19 cellular contexts compared by ENCODE assay signal in genomic region chr18:49848115-49848514, GRCh38. TPM values are rescaled to one million over a fixed set of nuclear protein-coding genes. Genes with fewer than 3 reads are reported as not detected.
A peak's percentile ranks its signal among the peaks of the same experiment; 100 is the strongest.
DNase-seq lines count a peak whose midpoint lies in the region; ATAC-seq and TF ChIP-seq lines count a peak whose summit lies in the region.
"Had no signal": no experiment of that assay in that cellular context is flagged by ENCODE, and none has a peak within 500 bp of the region (broad histone marks: within the 10 kb centered on the region; RNA-seq: fewer than 3 reads in every experiment).

No MANE protein-coding gene starts in this region.

- no peaks in the 10 kb centered on the region for H3K79me2 ChIP-seq in PC-9 (ENCODE audit: low read depth)

- no peak overlapping the region for H3K4me3 Mint-ChIP-seq in natural killer cell treated with Interleukin-12 subunit alpha and Interleukin-12 subunit beta and Interleukin-15 and Interleukin-18, amount 100 ng/mL, for 72 hours
- H3K4me3 Mint-ChIP-seq in natural killer cell, result no peak overlapping the region
- H3K4me3 Mint-ChIP-seq: CD8-positive, alpha-beta T cell had no signal

- no peak for ATAC-seq in natural killer cell treated with Interleukin-12 subunit alpha and Interleukin-12 subunit beta and Interleukin-15 and Interleukin-18, amount 100 ng/mL, for 72 hours
- no peak for ATAC-seq in natural killer cell
- ATAC-seq in lung (ENCODE audit: insufficient read depth, low FRiP score), result no peak
- ATAC-seq in HG02852 (IDR thresholded peaks at IDR 0.05; ENCODE audit: unreplicated experiment), result no peak
- ATAC-seq in GM19467 (IDR thresholded peaks at IDR 0.05; ENCODE audit: unreplicated experiment), result no peak
- ATAC-seq: CD8-positive, alpha-beta T cell had no signal

- DNase-seq in natural killer cell treated with Interleukin-12 subunit alpha and Interleukin-12 subunit beta and Interleukin-15 and Interleukin-18, amount 100 ng/mL, for 72 hours (ENCODE audit: low spot score), result no peak
- DNase-seq in natural killer cell (no peak), PC-9 (no peak), lung (ENCODE audit: low spot score) (peak; percentile 16), globus pallidus (ENCODE audit: low spot score) (no peak), T-helper 1 cell (no peak)
- DNase-seq: CD8-positive, alpha-beta T cell; DND-41; KG1; MV-4-11; NCI-H1694 treated with DMSO at 0.1 percent for 48 hours; NCI-H2227 treated with DMSO at 0.1 percent for 48 hours; NCI-H510A treated with DMSO at 0.1 percent for 48 hours; NCI-H774; RPMI8226; SIG-M5 had no signal

- WGBS in lung, 2 donors, result 86 to 90% methylated on average over 4 of the region's 4 CpGs

- H4K20me1 ChIP-seq in PC-9 (ENCODE audit: insufficient read depth), result no peaks in the 10 kb centered on the region

- peak overlapping the region; percentile 31 to 37 for H3K27ac Mint-ChIP-seq in natural killer cell treated with Interleukin-12 subunit alpha and Interleukin-12 subunit beta and Interleukin-15 and Interleukin-18, amount 100 ng/mL, for 72 hours
- peak overlapping the region in 1 of 2 donors; percentile 7 for H3K27ac Mint-ChIP-seq in natural killer cell
- H3K27ac Mint-ChIP-seq: CD8-positive, alpha-beta T cell had no signal

- BruUV-seq in PC-9 (replicated peaks; lab: Mats Ljungman, UMichigan), result no TSS peak

- no peaks in the 10 kb centered on the region for H3K9me3 Mint-ChIP-seq in natural killer cell treated with Interleukin-12 subunit alpha and Interleukin-12 subunit beta and Interleukin-15 and Interleukin-18, amount 100 ng/mL, for 72 hours
- no peaks in the 10 kb centered on the region for H3K9me3 Mint-ChIP-seq in natural killer cell
- H3K9me3 Mint-ChIP-seq: CD8-positive, alpha-beta T cell had no signal

- H3K27me3 ChIP-seq in PC-9 (ENCODE audit: insufficient read depth, low read depth), result no peaks in the 10 kb centered on the region
- no peaks in the 10 kb centered on the region for H3K27me3 ChIP-seq in lung (ENCODE audit: control insufficient read depth, insufficient read depth)

- H3K4me1 Mint-ChIP-seq in natural killer cell treated with Interleukin-12 subunit alpha and Interleukin-12 subunit beta and Interleukin-15 and Interleukin-18, amount 100 ng/mL, for 72 hours (ENCODE audit: low read depth in 2 of 2), result peaks cover 8 to 40% of the 10 kb centered on the region in 2 donors
- H3K4me1 Mint-ChIP-seq in natural killer cell, result peaks cover 31 to 39% of the 10 kb centered on the region in 2 donors

- TF ChIP-seq CTCF in natural killer cell (IDR thresholded peaks at IDR 0.05) (no peak), PC-9 (conservative IDR thresholded peaks at IDR 0.05) (no peak), lung (IDR thresholded peaks at IDR 0.05; ENCODE audit: control extremely low read depth, extremely low read depth) (no peak)

- H3K36me3 ChIP-seq in PC-9 (ENCODE audit: low read depth), result no peaks in the 10 kb centered on the region
- H3K36me3 ChIP-seq in lung (ENCODE audit: control insufficient read depth in 2 of 2, insufficient read depth in 2 of 2, low read length in 2 of 2), result peaks cover 0 to 2% of the 10 kb centered on the region in 2 donors
- H3K36me3 ChIP-seq: HAP-1 had no signal

- H3K27ac ChIP-seq in PC-9, result peak overlapping the region; percentile 90
- H3K27ac ChIP-seq in lung (ENCODE audit: low read depth in 1 of 2, low read length in 1 of 2), result no peak overlapping the region

- no peak overlapping the region for H3K4me3 ChIP-seq in PC-9
- H3K4me3 ChIP-seq in lung, result no peak overlapping the region
- H3K4me3 ChIP-seq: HAP-1 had no signal

- H3K9me3 ChIP-seq in PC-9 (ENCODE audit: insufficient read depth, low read depth), result no peaks in the 10 kb centered on the region
- no peaks in the 10 kb centered on the region for H3K9me3 ChIP-seq in lung (ENCODE audit: control insufficient read depth in 2 of 2, insufficient read depth in 1 of 2, low read length in 1 of 2)
- H3K9me3 ChIP-seq: HAP-1 had no signal

- peaks cover 0 to 9% of the 10 kb centered on the region in 2 donors for H3K27me3 Mint-ChIP-seq in natural killer cell treated with Interleukin-12 subunit alpha and Interleukin-12 subunit beta and Interleukin-15 and Interleukin-18, amount 100 ng/mL, for 72 hours
- H3K27me3 Mint-ChIP-seq in natural killer cell (ENCODE audit: low read depth in 2 of 2), result peaks cover 6 to 14% of the 10 kb centered on the region in 2 donors

- H3K36me3 Mint-ChIP-seq in natural killer cell treated with Interleukin-12 subunit alpha and Interleukin-12 subunit beta and Interleukin-15 and Interleukin-18, amount 100 ng/mL, for 72 hours, result no peaks in the 10 kb centered on the region
- no peaks in the 10 kb centered on the region for H3K36me3 Mint-ChIP-seq in natural killer cell
- H3K36me3 Mint-ChIP-seq: CD8-positive, alpha-beta T cell had no signal

- intact Hi-C loops in natural killer cell (cut with micrococcal nuclease), result no loop called here
- intact Hi-C loops in PC-9 (cut with micrococcal nuclease; ENCODE audit: unreplicated experiment), result loop anchor here (2.0 to 5.0 kb wide), 2 partner anchors 36 to 285 kb away; partner anchors contain the start of genes ACAA2 and LIPG

- H3K9me2 ChIP-seq in PC-9 (ENCODE audit: insufficient read depth), result no peaks in the 10 kb centered on the region

- H3K4me1 ChIP-seq in PC-9 (replicated peaks; ENCODE audit: insufficient read depth) (peaks cover 27% of the 10 kb centered on the region), lung (ENCODE audit: control insufficient read depth in 2 of 2, insufficient read depth in 2 of 2, low read length in 2 of 2) (peaks cover 0 to 4% of the 10 kb centered on the region in 2 donors)

- peak overlapping the region; percentile 79 for H3K4me2 ChIP-seq in PC-9

- CTCF ChIA-PET in PC-9 (lab: Charles Lee), result no interaction called here

- POLR2A ChIA-PET in PC-9 (lab: Charles Lee; ENCODE audit: unreplicated experiment), result no interaction called here

- peaks cover 26% of the 10 kb centered on the region for H3F3A ChIP-seq in PC-9 (ENCODE audit: insufficient read depth, low read depth)

- H2AFZ ChIP-seq in PC-9, result no peak overlapping the region

RNA-seq across cellular contexts. Expression of gene ACAA2, which starts 34.8 kb away (rescaled TPM):
- 100 to 1,000 TPM in 1 of 2 donors, 10 to 100 TPM in 1; 63.7 to 125 TPM for total RNA-seq in natural killer cell treated with Interleukin-12 subunit alpha and Interleukin-12 subunit beta and Interleukin-15 and Interleukin-18, amount 100 ng/mL, for 72 hours
- total RNA-seq in natural killer cell (10 to 100 TPM; 47.0 to 71.7 (median 59.2) TPM), PC-9 (2021) (33.7 and 37.7 TPM in 2 replicates), lung (10 to 100 TPM; 40.9 to 52.8 TPM)
- 10 to 100 TPM; 35.2 to 49.0 TPM for polyA plus RNA-seq in lung
